19 cellular contexts compared by ENCODE assay signal in genomic region chrX:46727445-46727844, GRCh38.
"Had no signal": no experiment of that assay in that cellular context is flagged by ENCODE, and none has a peak within 500 bp of the region (broad histone marks: within the 10 kb centered on the region; RNA-seq: fewer than 3 reads in every experiment).

No MANE protein-coding gene starts in this region.

- H3K9me3 ChIP-seq: colonic mucosa, mucosa of descending colon, suprapubic skin had no signal

- ATAC-seq: esophagus mucosa; mucosa of descending colon; naive thymus-derived CD8-positive, alpha-beta T cell; SK-N-SH treated with all-trans-retinoic acid at 6 μM for 48 hours had no signal

- H3K4me3 ChIP-seq: colonic mucosa, mucosa of descending colon, suprapubic skin had no signal

- DNase-seq: activated CD4-positive, alpha-beta memory T cell treated with anti-CD3 and anti-CD28 coated beads, Interleukin-2, amount 10 ng/mL, durations not matched to agents 7 days and 5 days; activated CD4-positive, alpha-beta T cell treated with anti-CD3 and anti-CD28 coated beads for 4 hours; activated naive CD4-positive, alpha-beta T cell treated with anti-CD3 and anti-CD28 coated beads, Interleukin-2, amount 10 ng/mL, durations not matched to agents 7 days and 5 days; activated T-cell treated with anti-CD3 and anti-CD28 coated beads, Interleukin-2, amount 50 U/mL, for 24 hours; caudate nucleus; colonic mucosa; islet precursor cell; mucosa of descending colon; naive thymus-derived CD8-positive, alpha-beta T cell; retina; stimulated activated CD4-positive, alpha-beta T cell treated with anti-CD3 and anti-CD28 coated beads, Interleukin-4, amount 100 ng/mL, for 24 hours; stimulated activated naive CD4-positive, alpha-beta T cell treated with Interleukin-2 at 50 U/mL for 16 hours; T-helper 1 cell; T1000; trophoblast cell had no signal

- H3K36me3 ChIP-seq: colonic mucosa, suprapubic skin had no signal

- H3K27me3 ChIP-seq: suprapubic skin had no signal

- H3K9ac ChIP-seq: parathyroid adenoma had no signal

- H3K4me1 ChIP-seq: colonic mucosa, parathyroid adenoma, suprapubic skin had no signal

- H3K27ac ChIP-seq: colonic mucosa, parathyroid adenoma, suprapubic skin had no signal
